ENCODE assay signal across 1 cellular context in genomic region chr2:8583400-8584173, GRCh38.
A peak's percentile ranks its signal among the peaks of the same experiment; 100 is the strongest.
TF ChIP-seq lines count a peak whose summit lies in the region.

No MANE protein-coding gene starts in this region.

TF ChIP-seq in K562, 482 proteins besides CTCF, POLR2A, EP300 and RAD21 (continued from another document and continues in another):
- TF ChIP-seq ZNF263 (CRISPR knock-in tag; IDR thresholded peaks at IDR 0.05; ENCODE audit: borderline replicate concordance) = peak; percentile 49; the same call in 1 of the 2 replicates
- peak; percentile 88 for TF ChIP-seq SP1 (CRISPR knock-in tag; IDR thresholded peaks at IDR 0.05)
- TF ChIP-seq ZNF134 (CRISPR knock-in tag; conservative IDR thresholded peaks at IDR 0.05) = no peak
- TF ChIP-seq SIX5 (IDR thresholded peaks at IDR 0.05; ENCODE audit: borderline replicate concordance in 1 of 2, insufficient read depth in 1 of 2, low read depth in 1 of 2, low read length in 2 of 2) = no peak
- TF ChIP-seq PKNOX1 (IDR thresholded peaks at IDR 0.05) = no peak
- no peak for TF ChIP-seq ARHGAP35 (IDR thresholded peaks at IDR 0.05; ENCODE audit: partially characterized antibody)
- TF ChIP-seq HES1 (IDR thresholded peaks at IDR 0.05; ENCODE audit: low read depth) = no peak
- TF ChIP-seq RBFOX2 (IDR thresholded peaks at IDR 0.05; ENCODE audit: low read depth, low read length) = peak; percentile 70
- peak; percentile 56; the same call in 1 of the 2 replicates for TF ChIP-seq SPI1 (IDR thresholded peaks at IDR 0.05; ENCODE audit: borderline replicate concordance, low read depth, low read length)
- peak; percentile 96 for TF ChIP-seq MAX (CRISPR knock-in tag; IDR thresholded peaks at IDR 0.05)
- no peak for TF ChIP-seq ELF4 (CRISPR knock-in tag; IDR thresholded peaks at IDR 0.05)
- TF ChIP-seq ESRRA (IDR thresholded peaks at IDR 0.05; ENCODE audit: borderline replicate concordance, low read depth) = peak; percentile 41; the same call in 1 of the 2 replicates
- no peak for TF ChIP-seq ETV6 (IDR thresholded peaks at IDR 0.05; ENCODE audit: borderline replicate concordance in 1 of 2, low read depth in 2 of 2, low read length in 1 of 2)
- no peak for TF ChIP-seq ETV6 (CRISPR knock-in tag; IDR thresholded peaks at IDR 0.05; ENCODE audit: borderline replicate concordance)
- no peak; the same call in 1 of the 2 replicates for TF ChIP-seq TAF7 (tag; IDR thresholded peaks at IDR 0.05)
- TF ChIP-seq ZNF449 (CRISPR knock-in tag; IDR thresholded peaks at IDR 0.05) = peak; percentile 94; the same call in 1 of the 2 replicates
- peak; percentile 67 for TF ChIP-seq GABPB1 (CRISPR knock-in tag; IDR thresholded peaks at IDR 0.05)
- TF ChIP-seq FOXA3 (CRISPR knock-in tag; conservative IDR thresholded peaks at IDR 0.05 in 1 of 2, IDR thresholded peaks at IDR 0.05 in 1 of 2) = 0 out of 4 replicates have a peak, but pooled peaks of 1 of the 2 experiments have one; percentile 71
- no peak for TF ChIP-seq MXI1 (IDR thresholded peaks at IDR 0.05; ENCODE audit: low read depth, low read length)
- TF ChIP-seq AFF4 (CRISPR knock-in tag; IDR thresholded peaks at IDR 0.05) = 0 out of 2 replicates have a peak, but pooled peaks have one; percentile 40
- peak; percentile 38; the same call in 1 of the 2 replicates for TF ChIP-seq ATF7 (IDR thresholded peaks at IDR 0.05)
- TF ChIP-seq ZC3H4 (CRISPR knock-in tag; IDR thresholded peaks at IDR 0.05; ENCODE audit: borderline replicate concordance) = no peak
- TF ChIP-seq BCLAF1 (IDR thresholded peaks at IDR 0.05; ENCODE audit: borderline replicate concordance in 1 of 2, control insufficient read depth in 1 of 2, low read depth in 2 of 2, low read length in 1 of 2) = no peak
- TF ChIP-seq FOXJ3 (CRISPR knock-in tag; IDR thresholded peaks at IDR 0.05) = no peak
- no peak for TF ChIP-seq ZNF583 (CRISPR knock-in tag; IDR thresholded peaks at IDR 0.05)
- no peak for TF ChIP-seq OTX1 (CRISPR knock-in tag; IDR thresholded peaks at IDR 0.05)
- TF ChIP-seq ELF1 (tag; IDR thresholded peaks at IDR 0.05) = peak; percentile 74
- no peak for TF ChIP-seq SP2 (IDR thresholded peaks at IDR 0.05; ENCODE audit: extremely low read depth, low read depth, low read length, poor library complexity, severe bottlenecking)
- 0 out of 2 replicates have a peak, but pooled peaks have one; percentile 58 for TF ChIP-seq ZNF431 (CRISPR knock-in tag; IDR thresholded peaks at IDR 0.05)
- no peak for TF ChIP-seq ARID3B (CRISPR knock-in tag; IDR thresholded peaks at IDR 0.05; ENCODE audit: borderline replicate concordance)
- TF ChIP-seq ZBTB9 (CRISPR knock-in tag; IDR thresholded peaks at IDR 0.05) = 0 out of 2 replicates have a peak, but pooled peaks have one; percentile 24
- peak in 1 of 3 experiments; percentile 87; a peak in 2 of 6 replicates for TF ChIP-seq ZBTB11 (CRISPR knock-in tag; IDR thresholded peaks at IDR 0.05)
- no peak for TF ChIP-seq ZNF707 (CRISPR knock-in tag; conservative IDR thresholded peaks at IDR 0.05)
- peak; percentile 72 for TF ChIP-seq POLR2G (IDR thresholded peaks at IDR 0.05; ENCODE audit: low read depth, low read length)
- TF ChIP-seq NR1H2 (CRISPR knock-in tag; IDR thresholded peaks at IDR 0.05) = no peak
- TF ChIP-seq ZNF511 (CRISPR knock-in tag; IDR thresholded peaks at IDR 0.05) = peak; percentile 90; the same call in 1 of the 2 replicates
- TF ChIP-seq E2F5 (CRISPR knock-in tag; IDR thresholded peaks at IDR 0.05) = no peak
- no peak for TF ChIP-seq SRSF3 (IDR thresholded peaks at IDR 0.05; ENCODE audit: insufficient read depth, low read length)
- TF ChIP-seq BRF1 (IDR thresholded peaks at IDR 0.05; ENCODE audit: borderline replicate concordance, extremely low read depth, insufficient read length) = no peak
- TF ChIP-seq U2AF1 (optimal IDR thresholded peaks at IDR 0.05; ENCODE audit: low read depth, low read length) = no peak
- no peak; the same call in 1 of the 2 replicates for TF ChIP-seq TGIF2 (CRISPR knock-in tag; IDR thresholded peaks at IDR 0.05)
- TF ChIP-seq RCOR1 (IDR thresholded peaks at IDR 0.05; ENCODE audit: borderline replicate concordance in 1 of 2, low read depth in 2 of 2, low read length in 2 of 2) = no peak
- no peak for TF ChIP-seq TEAD4 (IDR thresholded peaks at IDR 0.05; ENCODE audit: low read length)
- 0 out of 2 replicates have a peak, but pooled peaks have one; percentile 60 for TF ChIP-seq TEAD4 (CRISPR knock-in tag; IDR thresholded peaks at IDR 0.05; ENCODE audit: borderline replicate concordance)
